In genomic region chr14:69398053-69398817, GRCh38 we compare ENCODE assay signal across 1 cellular context.
TF ChIP-seq lines count a peak whose summit lies in the region.

ERH (minus strand) TSS chr14:69398299; CDS start chr14:69398233, 66 bp downstream.
SLC39A9 (plus strand) TSS chr14:69398692; CDS start chr14:69399370, 678 bp downstream.

TF ChIP-seq in HCT116, 20 proteins besides CTCF, POLR2A, EP300 and RAD21 (continued from another document):
- TF ChIP-seq ATF3 (IDR thresholded peaks at IDR 0.05) (no peak), ZNF274 (IDR thresholded peaks at IDR 0.05; ENCODE audit: low read depth, low read length) (no peak), ELF1 (IDR thresholded peaks at IDR 0.05; ENCODE audit: borderline replicate concordance, low read depth) (peak; percentile 94), EZH2phosphoT487 (IDR thresholded peaks at IDR 0.05; ENCODE audit: borderline replicate concordance) (no peak), JUND (IDR thresholded peaks at IDR 0.05) (no peak), SRF (IDR thresholded peaks at IDR 0.05; ENCODE audit: low read depth) (0 out of 2 replicates have a peak, but pooled peaks have one; percentile 40), POLR2AphosphoS5 (IDR thresholded peaks at IDR 0.05; ENCODE audit: low read depth, low read length) (peak; percentile 76), CEBPB (IDR thresholded peaks at IDR 0.05; ENCODE audit: low read depth) (no peak), FOSL1 (IDR thresholded peaks at IDR 0.05; ENCODE audit: low read depth) (no peak)
